Comparison of ENCODE assay signal across 1 cellular context in genomic region chr17:45108051-45108450, GRCh38.
TF ChIP-seq lines count a peak whose summit lies in the region.

No MANE protein-coding gene starts in this region.

TF ChIP-seq in HepG2, 621 proteins besides CTCF, POLR2A, EP300 and RAD21:
- TF ChIP-seq ZNF143 (CRISPR knock-in tag; IDR thresholded peaks at IDR 0.05) (no peak), MIER2 (CRISPR knock-in tag; IDR thresholded peaks at IDR 0.05) (no peak), ZNF350 (CRISPR knock-in tag; IDR thresholded peaks at IDR 0.05; ENCODE audit: borderline replicate concordance, low read depth) (no peak), ZNF256 (CRISPR knock-in tag; conservative IDR thresholded peaks at IDR 0.05) (no peak), POLR2AphosphoS2 (IDR thresholded peaks at IDR 0.05; ENCODE audit: low read depth, low read length) (0 out of 2 replicates have a peak, but pooled peaks have one; percentile 13)
- TF ChIP-seq, protein P1, sequence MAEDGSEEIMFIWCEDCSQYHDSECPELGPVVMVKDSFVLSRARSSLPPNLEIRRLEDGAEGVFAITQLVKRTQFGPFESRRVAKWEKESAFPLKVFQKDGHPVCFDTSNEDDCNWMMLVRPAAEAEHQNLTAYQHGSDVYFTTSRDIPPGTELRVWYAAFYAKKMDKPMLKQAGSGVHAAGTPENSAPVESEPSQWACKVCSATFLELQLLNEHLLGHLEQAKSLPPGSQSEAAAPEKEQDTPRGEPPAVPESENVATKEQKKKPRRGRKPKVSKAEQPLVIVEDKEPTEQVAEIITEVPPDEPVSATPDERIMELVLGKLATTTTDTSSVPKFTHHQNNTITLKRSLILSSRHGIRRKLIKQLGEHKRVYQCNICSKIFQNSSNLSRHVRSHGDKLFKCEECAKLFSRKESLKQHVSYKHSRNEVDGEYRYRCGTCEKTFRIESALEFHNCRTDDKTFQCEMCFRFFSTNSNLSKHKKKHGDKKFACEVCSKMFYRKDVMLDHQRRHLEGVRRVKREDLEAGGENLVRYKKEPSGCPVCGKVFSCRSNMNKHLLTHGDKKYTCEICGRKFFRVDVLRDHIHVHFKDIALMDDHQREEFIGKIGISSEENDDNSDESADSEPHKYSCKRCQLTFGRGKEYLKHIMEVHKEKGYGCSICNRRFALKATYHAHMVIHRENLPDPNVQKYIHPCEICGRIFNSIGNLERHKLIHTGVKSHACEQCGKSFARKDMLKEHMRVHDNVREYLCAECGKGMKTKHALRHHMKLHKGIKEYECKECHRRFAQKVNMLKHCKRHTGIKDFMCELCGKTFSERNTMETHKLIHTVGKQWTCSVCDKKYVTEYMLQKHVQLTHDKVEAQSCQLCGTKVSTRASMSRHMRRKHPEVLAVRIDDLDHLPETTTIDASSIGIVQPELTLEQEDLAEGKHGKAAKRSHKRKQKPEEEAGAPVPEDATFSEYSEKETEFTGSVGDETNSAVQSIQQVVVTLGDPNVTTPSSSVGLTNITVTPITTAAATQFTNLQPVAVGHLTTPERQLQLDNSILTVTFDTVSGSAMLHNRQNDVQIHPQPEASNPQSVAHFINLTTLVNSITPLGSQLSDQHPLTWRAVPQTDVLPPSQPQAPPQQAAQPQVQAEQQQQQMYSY (CRISPR knock-in tag; IDR thresholded peaks at IDR 0.05), result no peak
TF ChIP-seq in HepG2: peak in this region for 1.
